ENCODE assay signal across 25 cellular contexts in the genomic region with DNA sequence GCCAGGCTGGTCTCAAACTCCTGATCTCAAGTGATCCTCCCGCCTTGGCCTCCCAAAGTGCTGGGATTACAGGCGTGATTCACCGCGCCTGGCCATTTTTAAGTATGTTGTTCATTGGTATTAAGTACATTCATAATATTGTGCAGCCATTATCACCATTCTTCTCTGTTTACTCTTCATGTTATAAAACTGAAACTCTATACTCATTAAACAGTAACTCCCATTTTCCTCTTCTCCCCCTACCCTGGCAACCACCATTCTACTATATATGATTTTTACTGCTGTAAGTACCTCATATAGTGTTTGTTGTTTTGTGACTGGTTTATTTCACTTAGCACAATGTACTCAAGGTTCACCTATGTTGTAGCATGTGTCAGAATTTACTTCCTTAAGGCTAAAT. TPM values are rescaled to one million over a fixed set of nuclear protein-coding genes. Genes with fewer than 3 reads are reported as not detected.
DNase-seq lines count a peak whose midpoint lies in the region; ATAC-seq and TF ChIP-seq lines count a peak whose summit lies in the region.
"Had no signal": no experiment of that assay in that cellular context is flagged by ENCODE, and none has a peak within 500 bp of the region (broad histone marks: within the 10 kb centered on the region; RNA-seq: fewer than 3 reads in every experiment).

No MANE protein-coding gene starts in this region.

- peaks cover 26% of the 10 kb centered on the region for H3K79me2 ChIP-seq in smooth muscle cell (ENCODE audit: low read depth)

- H3F3A ChIP-seq in smooth muscle cell (ENCODE audit: low read depth), result no peaks in the 10 kb centered on the region

- H3K27me3 ChIP-seq in smooth muscle cell (ENCODE audit: low read depth), result no peaks in the 10 kb centered on the region
- H3K27me3 ChIP-seq: SJCRH30 had no signal

- DNase-seq in COLO668 (lab: John Stamatoyannopoulos, UW; ENCODE audit: unreplicated experiment) (peak; percentile 9), NCI-H748 treated with DMSO at 0.1 percent for 48 hours (lab: John Stamatoyannopoulos, UW) (peak; percentile 63), smooth muscle cell (lab: John Stamatoyannopoulos, UW; ENCODE audit: unreplicated experiment) (no peak), A172 (ENCODE audit: low spot score) (no peak), T-helper 9 cell (no peak)
- DNase-seq: DMS79 treated with DMSO at 0.1 percent for 48 hours, GF-D8, NCI-H1048, NCI-H1417 treated with DMSO at 0.1 percent for 48 hours, NCI-H1694 treated with DMSO at 0.1 percent for 48 hours, NCI-H2107, NCI-H774, SJCRH30, T-helper 2 cell had no signal

- POLR2A ChIA-PET in HEK293 (lab: Yijun Ruan, JAX), result no interaction called here

- H2AFZ ChIP-seq in smooth muscle cell (ENCODE audit: low read depth), result no peak overlapping the region

- ATAC-seq in GM18858 (IDR thresholded peaks at IDR 0.05; ENCODE audit: unreplicated experiment), result no peak
- ATAC-seq: HCT116, Right ventricle myocardium inferior, SK-N-SH treated with all-trans-retinoic acid at 6 μM for 48 hours had no signal

- CTCF ChIA-PET in HEK293 (lab: Yijun Ruan, JAX), result no interaction called here

- H3K27ac ChIP-seq in 22Rv1 (peak overlapping the region; percentile 12), HEK293 (ENCODE audit: extremely low read depth, low read depth, low read length) (no peak overlapping the region), smooth muscle cell (ENCODE audit: low read depth) (no peak overlapping the region)
- H3K27ac ChIP-seq: HL-60, KMS-11, SJCRH30 had no signal

- no peak overlapping the region for H3K4me2 ChIP-seq in smooth muscle cell
- H3K4me2 ChIP-seq: KMS-11 had no signal

- peaks cover 15% of the 10 kb centered on the region for H4K20me1 ChIP-seq in smooth muscle cell (ENCODE audit: low read depth)

- WGBS in smooth muscle cell (ENCODE audit: low lambda C conversion rate), result 99% methylated on average over 4 of the region's 4 CpGs

- TF ChIP-seq CTCF in 22Rv1 (IDR thresholded peaks at IDR 0.05), result no peak
- TF ChIP-seq CTCF in HEK293 (tag by site-specific recombination; IDR thresholded peaks at IDR 0.05), result no peak
- TF ChIP-seq CTCF in smooth muscle cell (IDR thresholded peaks at IDR 0.05; ENCODE audit: borderline replicate concordance, insufficient read depth, poor library complexity, severe bottlenecking), result no peak

- peaks cover 84 to 92% of the 10 kb centered on the region in 2 experiments for H3K36me3 ChIP-seq in HEK293 (ENCODE audit: control insufficient read depth in 2 of 2, insufficient read depth in 1 of 2, low read length in 2 of 2)
- H3K36me3 ChIP-seq in smooth muscle cell (ENCODE audit: low read depth), result peaks cover 36% of the 10 kb centered on the region

- H3K4me3 ChIP-seq in HEK293 (ENCODE audit: low read depth, low read length) (no peak overlapping the region), smooth muscle cell (no peak overlapping the region)
- H3K4me3 ChIP-seq: SJCRH30 had no signal

- no peaks in the 10 kb centered on the region for H3K4me1 ChIP-seq in HEK293 (ENCODE audit: control insufficient read depth, insufficient read depth, low read length)
- H3K4me1 ChIP-seq in smooth muscle cell (ENCODE audit: low read depth), result no peaks in the 10 kb centered on the region
- H3K4me1 ChIP-seq: SJCRH30 had no signal

- H3K9ac ChIP-seq in smooth muscle cell (ENCODE audit: low read depth), result no peak overlapping the region
- H3K9ac ChIP-seq: KMS-11 had no signal

- H3K9me3 ChIP-seq in HEK293 (ENCODE audit: control insufficient read depth, insufficient read depth, low read depth, low read length), result no peaks in the 10 kb centered on the region
- no peaks in the 10 kb centered on the region for H3K9me3 ChIP-seq in smooth muscle cell (replicated peaks; ENCODE audit: low read depth)
- H3K9me3 ChIP-seq: SJCRH30 had no signal

TF ChIP-seq in HEK293, 187 proteins besides CTCF, POLR2A, EP300 and RAD21:
- TF ChIP-seq FEZF1 (tag by site-specific recombination; IDR thresholded peaks at IDR 0.05) (no peak), WT1 (tag by site-specific recombination; IDR thresholded peaks at IDR 0.05) (peak; percentile 97)

RNA-seq across cellular contexts. Expression of a gene that starts 23.1 kb away (rescaled TPM):
- total RNA-seq in smooth muscle cell, result 54.8 and 101 TPM in 2 replicates
- 39.2 and 42.3 TPM in 2 replicates for polyA plus RNA-seq in smooth muscle cell
- 103 and 149 TPM in 2 replicates for total RNA-seq in A172 (2014; rRNA removed; shearing (Covaris generic))

RNA-seq across cellular contexts. Expression of a gene that starts 54.2 kb away (rescaled TPM):
- not detected in 2 replicates for total RNA-seq in smooth muscle cell
- 0.10 and 0.14 TPM in 2 replicates for polyA plus RNA-seq in smooth muscle cell
- not detected in 2 replicates for total RNA-seq in A172 (2014; rRNA removed; shearing (Covaris generic))
- total RNA-seq: H4, NCI-H460, RPMI7951 had no signal

Comparison
In these comparisons a context has a peak if more than half of its experiments do, and no peak if none do; other contexts are left out.
1. DNase-seq: peak in COLO668 (single experiment) and NCI-H748 treated with DMSO at 0.1 percent for 48 hours (single experiment); none in smooth muscle cell (single experiment), A172 (single experiment) and T-helper 9 cell (single experiment).